ENCODE assay signal across 8 cellular contexts in genomic region chr15:74598126-74598842, GRCh38. TPM values are rescaled to one million over a fixed set of nuclear protein-coding genes. Genes with fewer than 3 reads are reported as not detected.
DNase-seq lines count a peak whose midpoint lies in the region; ATAC-seq and TF ChIP-seq lines count a peak whose summit lies in the region.

No MANE protein-coding gene starts in this region.

- no peaks in the 10 kb centered on the region for H3K9me3 Mint-ChIP-seq in neural crest cell

- peak; percentile 80 for ATAC-seq in GM21367 (IDR thresholded peaks at IDR 0.05; ENCODE audit: unreplicated experiment)

- TF ChIP-seq CTCF in foreskin fibroblast (IDR thresholded peaks at IDR 0.05; ENCODE audit: low read depth, low read length): no peak
- no peak for TF ChIP-seq CTCF in neural crest cell (conservative IDR thresholded peaks at IDR 0.05)

- peak overlapping the region; percentile 89 for H3K27ac ChIP-seq in stomach smooth muscle (ENCODE audit: low read length)

- H3K4me1 Mint-ChIP-seq in neural crest cell: peaks cover 13% of the 10 kb centered on the region

- H3K9me3 ChIP-seq in stomach smooth muscle (ENCODE audit: control insufficient read depth in 2 of 2, low read length in 2 of 2): no peaks in the 10 kb centered on the region

- peak overlapping the region; percentile 59 for H3K4me3 Mint-ChIP-seq in neural crest cell

- TF ChIP-seq POLR2A in Raji (IDR thresholded peaks at IDR 0.05; ENCODE audit: insufficient read depth, low read depth, low read length): peak; percentile 69

- H3K27me3 ChIP-seq in stomach smooth muscle (ENCODE audit: control insufficient read depth in 1 of 2, insufficient read depth in 2 of 2, low read length in 2 of 2): no peaks in the 10 kb centered on the region

- peaks cover 2% of the 10 kb centered on the region for H3K27me3 Mint-ChIP-seq in neural crest cell (ENCODE audit: low read depth)

- peaks cover 33% of the 10 kb centered on the region for H3K4me1 ChIP-seq in stomach smooth muscle (ENCODE audit: control insufficient read depth, insufficient read depth, low read length)

- in situ Hi-C loops in Caki2 (cut with HindIII; ENCODE audit: low pct_unique_long_range_greater_than_20kb, low sequenced_read_pairs): no loop called here

- peaks cover 0 to 7% of the 10 kb centered on the region in 2 donors for H3K36me3 ChIP-seq in stomach smooth muscle (ENCODE audit: control insufficient read depth in 2 of 2, insufficient read depth in 2 of 2, low read length in 2 of 2)

- H3K9ac ChIP-seq in stomach smooth muscle (ENCODE audit: low read length in 2 of 2): peak overlapping the region; percentile 81 to 89

- DNase-seq in Caki2 (ENCODE audit: low read depth) (peak; percentile 78), HUDEP-2 (lab: John Stamatoyannopoulos, UW; ENCODE audit: unreplicated experiment in 76 of 76) (peak in 74 of 76 experiments; percentile 32 to 96 (median 89)), foreskin fibroblast (peak; percentile 89 to 96), neural crest cell (ENCODE audit: low read depth, low spot score) (peak; percentile 41)
- peak; percentile 82 for DNase-seq in activated gamma-delta T cell treated with anti-CD3 and anti-CD28 coated beads, Interleukin-2, amount 50 U/mL, for 16 hours (ENCODE audit: low read depth)

- H3K27ac Mint-ChIP-seq in neural crest cell (ENCODE audit: unreplicated experiment): peak overlapping the region; percentile 98

- H3K36me3 Mint-ChIP-seq in neural crest cell (ENCODE audit: low read depth): peaks cover 18% of the 10 kb centered on the region

- H3K4me3 ChIP-seq in foreskin fibroblast (ENCODE audit: low read depth in 1 of 2, low read length in 2 of 2) (peak overlapping the region; percentile 70 to 85), stomach smooth muscle (ENCODE audit: low read length in 2 of 2) (peak overlapping the region; percentile 93 to 100)

RNA-seq across cellular contexts. Expression of gene CLK3, which starts 17.4 kb away (rescaled TPM):
- 40.5 and 45.1 TPM in 2 replicates for total RNA-seq in Caki2 (2014; rRNA removed; shearing (Covaris generic); ENCODE audit: low replicate concordance)
- total RNA-seq in neural crest cell: 79.2 and 88.7 TPM in 2 replicates

RNA-seq across cellular contexts. Expression of gene ARID3B, which starts 57.3 kb away (rescaled TPM):
- total RNA-seq in Caki2 (2014; rRNA removed; shearing (Covaris generic); ENCODE audit: low replicate concordance): 0.68 and 2.1 TPM in 2 replicates
- 65.3 and 66.5 TPM in 2 replicates for total RNA-seq in neural crest cell

Comparison
In these comparisons a context has a peak if more than half of its experiments do, and no peak if none do; other contexts are left out.
1. Peak in every context shown above with its lines: DNase-seq, ATAC-seq, H3K4me3 ChIP-seq and H3K27ac ChIP-seq.
2. DNase-seq: peak in every context shown above with its lines; median percentile 92 in foreskin fibroblast; 89 in HUDEP-2; 82 in activated gamma-delta T cell treated with anti-CD3 and anti-CD28 coated beads, Interleukin-2, amount 50 U/mL, for 16 hours; 78 in Caki2; 41 in neural crest cell.
3. RNA of gene ARID3B, which starts 57.3 kb away (total RNA-seq): 65.3 to 66.5 TPM in neural crest cell; 0.68 to 2.1 TPM in Caki2; every median in the first group is over 10 times any median in the second.